18 cellular contexts compared by ENCODE assay signal in genomic region chr13:46600943-46601311, GRCh38. TPM values are rescaled to one million over a fixed set of nuclear protein-coding genes. Genes with fewer than 3 reads are reported as not detected.
DNase-seq lines count a peak whose midpoint lies in the region; ATAC-seq, FAIRE-seq and TF ChIP-seq lines count a peak whose summit lies in the region.
"Had no signal": no experiment of that assay in that cellular context is flagged by ENCODE, and none has a peak within 500 bp of the region (broad histone marks: within the 10 kb centered on the region; RNA-seq: fewer than 3 reads in every experiment).

No MANE protein-coding gene starts in this region.

- no peak for DNase-seq in activated naive CD4-positive, alpha-beta T cell treated with anti-CD3 and anti-CD28 coated beads for 36 hours
- DNase-seq in Panc1 (ENCODE audit: low read depth, low spot score) (no peak), kidney (no peak), thoracic aorta (ENCODE audit: low spot score) (no peak), psoas muscle (no peak), left lung (no peak)
- DNase-seq: activated effector memory CD4-positive, alpha-beta T cell treated with anti-CD3 and anti-CD28 coated beads, Interleukin-2, amount 50 U/mL, for 16 hours; effector memory CD4-positive, alpha-beta T cell; head of caudate nucleus; NCI-H1092; NCI-H2107; stimulated activated CD4-positive, alpha-beta T cell treated with anti-CD3 and anti-CD28 coated beads, Interleukin-4, amount 100 ng/mL, for 24 hours had no signal

- no peak overlapping the region for H3K4me3 ChIP-seq in Panc1 (ENCODE audit: low read depth in 2 of 2, low read length in 2 of 2)
- H3K4me3 ChIP-seq in kidney (ENCODE audit: low read length in 2 of 2) = no peak overlapping the region
- H3K4me3 ChIP-seq in thoracic aorta = no peak overlapping the region
- no peak overlapping the region for H3K4me3 ChIP-seq in psoas muscle
- no peak overlapping the region for H3K4me3 ChIP-seq in left lung
- H3K4me3 ChIP-seq: lung had no signal

- H3K9ac ChIP-seq in kidney (ENCODE audit: low read length in 2 of 2) = no peak overlapping the region
- H3K9ac ChIP-seq: KMS-11 had no signal

- H3K27ac ChIP-seq in Panc1 (ENCODE audit: low read length) (peak overlapping the region; percentile 51; the same call in 1 of the 2 replicates), kidney (ENCODE audit: low read depth in 2 of 2, low read length in 2 of 2) (peak overlapping the region; percentile 8 to 51), thoracic aorta (peak overlapping the region; percentile 2 to 31), psoas muscle (no peak overlapping the region), left lung (peak overlapping the region in 1 of 2 donors; percentile 31)
- H3K27ac ChIP-seq: KMS-11 had no signal

- no peaks in the 10 kb centered on the region for H3K9me3 ChIP-seq in Panc1 (ENCODE audit: control insufficient read depth, insufficient read depth, low read depth, low read length)
- H3K9me3 ChIP-seq in kidney (ENCODE audit: control insufficient read depth in 1 of 2, low read length in 2 of 2) = no peaks in the 10 kb centered on the region
- H3K9me3 ChIP-seq in thoracic aorta = no peaks in the 10 kb centered on the region
- no peaks in the 10 kb centered on the region for H3K9me3 ChIP-seq in psoas muscle
- H3K9me3 ChIP-seq in left lung = no peaks in the 10 kb centered on the region

- 82 to 86% (median 86%) methylated on average over 3 of the region's 3 CpGs for whole genome bisulfite sequencing in psoas muscle, 3 donors

- H3K9me3 Mint-ChIP-seq in activated naive CD4-positive, alpha-beta T cell treated with anti-CD3 and anti-CD28 coated beads, Interleukin-2, amount 50 U/mL, for 24 hours = no peaks in the 10 kb centered on the region
- H3K9me3 Mint-ChIP-seq in activated naive CD4-positive, alpha-beta T cell treated with anti-CD3 and anti-CD28 coated beads for 36 hours = no peaks in the 10 kb centered on the region

- H3K4me1 ChIP-seq in Panc1 (ENCODE audit: control insufficient read depth, insufficient read depth, low read length) (peaks cover 3% of the 10 kb centered on the region; the same call in 1 of the 2 replicates), kidney (ENCODE audit: control insufficient read depth in 1 of 2, insufficient read depth in 1 of 2, low read depth in 1 of 2, low read length in 2 of 2) (peaks cover 20 to 73% of the 10 kb centered on the region in 2 donors), thoracic aorta (ENCODE audit: control insufficient read depth in 1 of 2, low read depth in 2 of 2) (peaks cover 47 to 93% of the 10 kb centered on the region in 2 donors), psoas muscle (peaks cover 29% of the 10 kb centered on the region), left lung (peaks cover 15 to 95% of the 10 kb centered on the region in 2 donors)

- H3K36me3 ChIP-seq in Panc1 (ENCODE audit: control insufficient read depth, insufficient read depth, low read length) (no peaks in the 10 kb centered on the region), kidney (ENCODE audit: control insufficient read depth in 1 of 2, insufficient read depth in 2 of 2, low read length in 2 of 2) (no peaks in the 10 kb centered on the region), thoracic aorta (no peaks in the 10 kb centered on the region), psoas muscle (ENCODE audit: insufficient read depth in 1 of 2, low read depth in 1 of 2) (no peaks in the 10 kb centered on the region), left lung (no peaks in the 10 kb centered on the region)

- ATAC-seq in Panc1 (no peak), thoracic aorta (ENCODE audit: insufficient number of reproducible peaks, low FRiP score, low read depth) (no peak), psoas muscle (no peak), left lung (no peak), HG02852 (IDR thresholded peaks at IDR 0.05; ENCODE audit: unreplicated experiment) (no peak)

- TF ChIP-seq CTCF in Panc1 (IDR thresholded peaks at IDR 0.05) (no peak), kidney (IDR thresholded peaks at IDR 0.05; ENCODE audit: borderline replicate concordance, extremely low read depth, insufficient read depth) (no peak), thoracic aorta (IDR thresholded peaks at IDR 0.05) (no peak), psoas muscle (IDR thresholded peaks at IDR 0.05) (no peak), left lung (IDR thresholded peaks at IDR 0.05) (no peak)

- BruUV-seq in Panc1 (replicated peaks; lab: Mats Ljungman, UMichigan) = no TSS peak

- POLR2A ChIA-PET in Panc1 (lab: Charles Lee) = no interaction called here

- CTCF ChIA-PET in activated naive CD4-positive, alpha-beta T cell treated with anti-CD3 and anti-CD28 coated beads for 36 hours (lab: Charles Lee) = interaction anchor here (0.7 to 0.8 kb wide), 2 partner anchors 28 to 49 kb away, joined by 3 read pairs; no protein-coding TSS in a partner anchor
- CTCF ChIA-PET in Panc1 (lab: Charles Lee) = no interaction called here

- H3K36me3 Mint-ChIP-seq in activated naive CD4-positive, alpha-beta T cell treated with anti-CD3 and anti-CD28 coated beads, Interleukin-2, amount 50 U/mL, for 24 hours = peaks cover 1% of the 10 kb centered on the region
- no peaks in the 10 kb centered on the region for H3K36me3 Mint-ChIP-seq in activated naive CD4-positive, alpha-beta T cell treated with anti-CD3 and anti-CD28 coated beads for 36 hours (ENCODE audit: low read depth)

- peak overlapping the region; percentile 17 for H3K27ac Mint-ChIP-seq in activated naive CD4-positive, alpha-beta T cell treated with anti-CD3 and anti-CD28 coated beads, Interleukin-2, amount 50 U/mL, for 24 hours
- no peak overlapping the region for H3K27ac Mint-ChIP-seq in activated naive CD4-positive, alpha-beta T cell treated with anti-CD3 and anti-CD28 coated beads for 36 hours
- H3K27ac Mint-ChIP-seq: progenitor cell of endocrine pancreas had no signal

- no peak for FAIRE-seq in kidney (lab: Jason Lieb, UNC)
- FAIRE-seq: small intestine had no signal

- in situ Hi-C loops in Panc1 (cut with HindIII; ENCODE audit: low pct_unique_long_range_greater_than_20kb, low sequenced_read_pairs) = no loop called here

- H3K4me3 Mint-ChIP-seq in activated naive CD4-positive, alpha-beta T cell treated with anti-CD3 and anti-CD28 coated beads, Interleukin-2, amount 50 U/mL, for 24 hours = no peak overlapping the region
- no peak overlapping the region for H3K4me3 Mint-ChIP-seq in activated naive CD4-positive, alpha-beta T cell treated with anti-CD3 and anti-CD28 coated beads for 36 hours

- intact Hi-C loops in activated naive CD4-positive, alpha-beta T cell treated with anti-CD3 and anti-CD28 coated beads for 36 hours (cut with micrococcal nuclease) = loop anchor here (1.0 to 5.0 kb wide), 7 partner anchors 7 to 196 kb away; partner anchors contain the start of gene ESD
- intact Hi-C loops in Panc1 (cut with micrococcal nuclease; ENCODE audit: unreplicated experiment) (no loop called here), kidney (cut with DNase I) (no loop called here), psoas muscle (cut with DNase I) (no loop called here), left lung (cut with DNase I) (no loop called here)

- no peaks in the 10 kb centered on the region for H3K27me3 ChIP-seq in Panc1 (ENCODE audit: control insufficient read depth, insufficient read depth, low read length)
- H3K27me3 ChIP-seq in thoracic aorta (replicated peaks; ENCODE audit: insufficient read depth) = no peaks in the 10 kb centered on the region
- H3K27me3 ChIP-seq in psoas muscle (ENCODE audit: insufficient read depth in 3 of 3, low read length in 2 of 3) = no peaks in the 10 kb centered on the region
- H3K27me3 ChIP-seq in left lung = no peaks in the 10 kb centered on the region

- H3K27me3 Mint-ChIP-seq in activated naive CD4-positive, alpha-beta T cell treated with anti-CD3 and anti-CD28 coated beads, Interleukin-2, amount 50 U/mL, for 24 hours = no peaks in the 10 kb centered on the region
- H3K27me3 Mint-ChIP-seq in activated naive CD4-positive, alpha-beta T cell treated with anti-CD3 and anti-CD28 coated beads for 36 hours (ENCODE audit: low read depth) = no peaks in the 10 kb centered on the region
- H3K27me3 Mint-ChIP-seq: progenitor cell of endocrine pancreas had no signal

- H3K4me1 Mint-ChIP-seq in activated naive CD4-positive, alpha-beta T cell treated with anti-CD3 and anti-CD28 coated beads, Interleukin-2, amount 50 U/mL, for 24 hours = peaks cover 82% of the 10 kb centered on the region
- H3K4me1 Mint-ChIP-seq in activated naive CD4-positive, alpha-beta T cell treated with anti-CD3 and anti-CD28 coated beads for 36 hours (ENCODE audit: low read depth) = peaks cover 71% of the 10 kb centered on the region

RNA-seq across cellular contexts. Expression of gene LRCH1, which starts 48.0 kb away (rescaled TPM):
- 10 to 100 TPM; 14.6 to 15.1 TPM for total RNA-seq in activated naive CD4-positive, alpha-beta T cell treated with anti-CD3 and anti-CD28 coated beads for 36 hours
- 7.9 TPM for total RNA-seq in Panc1 (2021; ENCODE audit: unreplicated experiment)
- 5.8 TPM for polyA plus RNA-seq in Panc1 (2012; ENCODE audit: insufficient read length)
- total RNA-seq in kidney = 39.0 TPM
- 10.2 TPM for polyA plus RNA-seq in kidney (ENCODE audit: insufficient read depth, low read depth, low replicate concordance)
- total RNA-seq in thoracic aorta = 10 to 100 TPM; 29.4 to 38.9 TPM
- total RNA-seq in psoas muscle = 1 to 10 TPM; 4.1 to 7.9 (median 4.7) TPM
- 1 to 10 TPM; 1.7 to 2.6 (median 2.3) TPM for polyA plus RNA-seq in psoas muscle
- total RNA-seq in left lung = 10 to 100 TPM; 16.1 to 17.7 TPM
